Comparison of ENCODE assay signal across 11 cellular contexts in the genomic region with DNA sequence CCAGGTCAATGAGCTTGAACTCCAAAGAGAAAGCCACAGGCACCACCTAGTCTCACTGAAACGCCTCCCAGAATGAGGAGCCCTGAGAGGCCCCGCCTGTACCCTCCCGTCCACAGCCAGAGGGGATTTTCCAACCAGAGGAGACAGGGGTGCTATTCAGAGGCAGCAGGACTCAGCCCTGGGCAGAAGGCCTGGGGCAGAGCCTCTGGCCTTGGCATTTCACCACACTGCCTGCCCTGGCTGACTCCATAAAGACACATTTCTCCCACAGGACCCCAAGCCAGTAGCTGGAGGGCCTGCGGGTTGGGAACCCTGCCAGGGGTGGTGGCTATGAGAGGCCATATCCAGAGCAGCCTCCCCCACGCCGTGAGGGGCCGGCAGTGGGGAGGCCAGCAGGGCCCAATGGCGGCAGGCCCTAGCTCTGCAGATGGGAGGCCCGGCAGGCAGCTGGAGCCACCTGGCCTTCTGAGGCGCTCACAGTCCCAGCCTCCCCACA.
DNase-seq lines count a peak whose midpoint lies in the region; ATAC-seq and TF ChIP-seq lines count a peak whose summit lies in the region.
"Had no signal": no experiment of that assay in that cellular context is flagged by ENCODE, and none has a peak within 500 bp of the region (broad histone marks: within the 10 kb centered on the region; RNA-seq: fewer than 3 reads in every experiment).

No MANE protein-coding gene starts in this region.

- H3K9me3 Mint-ChIP-seq in GM23338 = peaks cover 13% of the 10 kb centered on the region

- intact Hi-C loops in adrenal gland (cut with DNase I) = loop anchor here in 1 of 2 donors (5.0 kb wide), 1 partner anchor 159 kb away; a partner anchor contains a TSS
- intact Hi-C loops in left cardiac atrium (cut with DNase I) = no loop called here

- no peaks in the 10 kb centered on the region for H3K27me3 ChIP-seq in GM23338 (ENCODE audit: insufficient read depth)
- H3K27me3 ChIP-seq in adrenal gland = no peaks in the 10 kb centered on the region

- no peaks in the 10 kb centered on the region; the same call in 2 of the 3 replicates for H3K4me1 Mint-ChIP-seq in GM23338

- H3K27ac ChIP-seq in GM23338 (ENCODE audit: low read depth) = no peak overlapping the region
- peak overlapping the region in 4 of 5 donors; percentile 59 to 84 (median 71) for H3K27ac ChIP-seq in adrenal gland

- no peak overlapping the region for H3K4me2 ChIP-seq in GM23338

- no peak overlapping the region for H3K4me3 Mint-ChIP-seq in GM23338

- H3K36me3 Mint-ChIP-seq in GM23338 (ENCODE audit: low read depth) = peaks cover 16% of the 10 kb centered on the region

- TF ChIP-seq POLR2A in adrenal gland (IDR thresholded peaks at IDR 0.05) = no peak

- no peaks in the 10 kb centered on the region for H3K9me2 ChIP-seq in GM23338 (ENCODE audit: insufficient read depth)

- ATAC-seq in GM23338 (peak; percentile 62), left cardiac atrium (peak; percentile 56 to 65), GM21619 (IDR thresholded peaks at IDR 0.05; ENCODE audit: unreplicated experiment) (no peak)

- 33 to 51% (median 45%) methylated on average over 3 to 10 of the region's 10 CpGs for WGBS in adrenal gland, 4 donors

- H3K36me3 ChIP-seq in GM23338 (ENCODE audit: insufficient read depth) = no peaks in the 10 kb centered on the region
- no peaks in the 10 kb centered on the region for H3K36me3 ChIP-seq in adrenal gland (replicated peaks in 1 of 2)

- H4K20me1 ChIP-seq in GM23338 (replicated peaks; ENCODE audit: insufficient read depth) = no peaks in the 10 kb centered on the region

- no peak overlapping the region for H2AFZ ChIP-seq in GM23338

- no peaks in the 10 kb centered on the region for H3K79me2 ChIP-seq in GM23338 (replicated peaks; ENCODE audit: insufficient read depth)

- H3K4me1 ChIP-seq in GM23338 (ENCODE audit: insufficient read depth) = no peaks in the 10 kb centered on the region
- H3K4me1 ChIP-seq in adrenal gland (replicated peaks in 1 of 2) = peaks cover 15 to 18% of the 10 kb centered on the region in 2 donors

- H3K27me3 Mint-ChIP-seq in GM23338 (ENCODE audit: insufficient read depth, low read depth, poor library complexity) = peaks cover 11% of the 10 kb centered on the region
- H3K27me3 Mint-ChIP-seq: progenitor cell of endocrine pancreas had no signal

- no peaks in the 10 kb centered on the region for H3F3A ChIP-seq in GM23338 (replicated peaks; ENCODE audit: low read depth)

- H3K27ac Mint-ChIP-seq in GM23338 = no peak overlapping the region

- TF ChIP-seq CTCF in GM23338 (conservative IDR thresholded peaks at IDR 0.05; ENCODE audit: low read depth in 2 of 2) (no peak), adrenal gland (IDR thresholded peaks at IDR 0.05) (no peak)

- no peaks in the 10 kb centered on the region for H3K9me3 ChIP-seq in adrenal gland (replicated peaks in 1 of 3)

- H3K4me3 ChIP-seq in GM23338 = no peak overlapping the region
- no peak overlapping the region for H3K4me3 ChIP-seq in adrenal gland

- DNase-seq in GM23338 (ENCODE audit: low spot score) (no peak), adrenal gland (peak in 6 of 7 donors; percentile 66 to 80 (median 70)), left cardiac atrium (no peak), retina (peak; percentile 32), NCI-H2171 treated with DMSO at 0.1 percent for 48 hours (lab: John Stamatoyannopoulos, UW) (no peak), COR-L47 (lab: John Stamatoyannopoulos, UW) (no peak)
- DNase-seq in activated naive CD4-positive, alpha-beta T cell (lab: John Stamatoyannopoulos, UW) = no peak
- DNase-seq: NCI-H774, T-helper 1 cell had no signal

TF ChIP-seq in GM23338, 12 proteins besides CTCF, POLR2A, EP300 and RAD21:
- TF ChIP-seq, protein P1, sequence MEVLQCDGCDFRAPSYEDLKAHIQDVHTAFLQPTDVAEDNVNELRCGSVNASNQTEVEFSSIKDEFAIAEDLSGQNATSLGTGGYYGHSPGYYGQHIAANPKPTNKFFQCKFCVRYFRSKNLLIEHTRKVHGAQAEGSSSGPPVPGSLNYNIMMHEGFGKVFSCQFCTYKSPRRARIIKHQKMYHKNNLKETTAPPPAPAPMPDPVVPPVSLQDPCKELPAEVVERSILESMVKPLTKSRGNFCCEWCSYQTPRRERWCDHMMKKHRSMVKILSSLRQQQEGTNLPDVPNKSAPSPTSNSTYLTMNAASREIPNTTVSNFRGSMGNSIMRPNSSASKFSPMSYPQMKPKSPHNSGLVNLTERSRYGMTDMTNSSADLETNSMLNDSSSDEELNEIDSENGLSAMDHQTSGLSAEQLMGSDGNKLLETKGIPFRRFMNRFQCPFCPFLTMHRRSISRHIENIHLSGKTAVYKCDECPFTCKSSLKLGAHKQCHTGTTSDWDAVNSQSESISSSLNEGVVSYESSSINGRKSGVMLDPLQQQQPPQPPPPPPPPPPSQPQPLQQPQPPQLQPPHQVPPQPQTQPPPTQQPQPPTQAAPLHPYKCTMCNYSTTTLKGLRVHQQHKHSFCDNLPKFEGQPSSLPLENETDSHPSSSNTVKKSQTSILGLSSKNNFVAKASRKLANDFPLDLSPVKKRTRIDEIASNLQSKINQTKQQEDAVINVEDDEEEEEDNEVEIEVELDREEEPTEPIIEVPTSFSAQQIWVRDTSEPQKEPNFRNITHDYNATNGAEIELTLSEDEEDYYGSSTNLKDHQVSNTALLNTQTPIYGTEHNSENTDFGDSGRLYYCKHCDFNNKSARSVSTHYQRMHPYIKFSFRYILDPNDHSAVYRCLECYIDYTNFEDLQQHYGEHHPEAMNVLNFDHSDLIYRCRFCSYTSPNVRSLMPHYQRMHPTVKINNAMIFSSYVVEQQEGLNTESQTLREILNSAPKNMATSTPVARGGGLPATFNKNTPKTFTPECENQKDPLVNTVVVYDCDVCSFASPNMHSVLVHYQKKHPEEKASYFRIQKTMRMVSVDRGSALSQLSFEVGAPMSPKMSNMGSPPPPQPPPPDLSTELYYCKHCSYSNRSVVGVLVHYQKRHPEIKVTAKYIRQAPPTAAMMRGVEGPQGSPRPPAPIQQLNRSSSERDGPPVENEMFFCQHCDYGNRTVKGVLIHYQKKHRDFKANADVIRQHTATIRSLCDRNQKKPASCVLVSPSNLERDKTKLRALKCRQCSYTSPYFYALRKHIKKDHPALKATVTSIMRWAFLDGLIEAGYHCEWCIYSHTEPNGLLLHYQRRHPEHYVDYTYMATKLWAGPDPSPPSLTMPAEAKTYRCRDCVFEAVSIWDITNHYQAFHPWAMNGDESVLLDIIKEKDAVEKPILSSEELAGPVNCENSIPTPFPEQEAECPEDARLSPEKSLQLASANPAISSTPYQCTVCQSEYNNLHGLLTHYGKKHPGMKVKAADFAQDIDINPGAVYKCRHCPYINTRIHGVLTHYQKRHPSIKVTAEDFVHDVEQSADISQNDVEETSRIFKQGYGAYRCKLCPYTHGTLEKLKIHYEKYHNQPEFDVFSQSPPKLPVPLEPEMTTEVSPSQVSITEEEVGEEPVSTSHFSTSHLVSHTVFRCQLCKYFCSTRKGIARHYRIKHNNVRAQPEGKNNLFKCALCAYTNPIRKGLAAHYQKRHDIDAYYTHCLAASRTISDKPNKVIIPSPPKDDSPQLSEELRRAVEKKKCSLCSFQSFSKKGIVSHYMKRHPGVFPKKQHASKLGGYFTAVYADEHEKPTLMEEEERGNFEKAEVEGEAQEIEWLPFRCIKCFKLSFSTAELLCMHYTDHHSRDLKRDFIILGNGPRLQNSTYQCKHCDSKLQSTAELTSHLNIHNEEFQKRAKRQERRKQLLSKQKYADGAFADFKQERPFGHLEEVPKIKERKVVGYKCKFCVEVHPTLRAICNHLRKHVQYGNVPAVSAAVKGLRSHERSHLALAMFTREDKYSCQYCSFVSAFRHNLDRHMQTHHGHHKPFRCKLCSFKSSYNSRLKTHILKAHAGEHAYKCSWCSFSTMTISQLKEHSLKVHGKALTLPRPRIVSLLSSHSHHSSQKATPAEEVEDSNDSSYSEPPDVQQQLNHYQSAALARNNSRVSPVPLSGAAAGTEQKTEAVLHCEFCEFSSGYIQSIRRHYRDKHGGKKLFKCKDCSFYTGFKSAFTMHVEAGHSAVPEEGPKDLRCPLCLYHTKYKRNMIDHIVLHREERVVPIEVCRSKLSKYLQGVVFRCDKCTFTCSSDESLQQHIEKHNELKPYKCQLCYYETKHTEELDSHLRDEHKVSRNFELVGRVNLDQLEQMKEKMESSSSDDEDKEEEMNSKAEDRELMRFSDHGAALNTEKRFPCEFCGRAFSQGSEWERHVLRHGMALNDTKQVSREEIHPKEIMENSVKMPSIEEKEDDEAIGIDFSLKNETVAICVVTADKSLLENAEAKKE (CRISPR knock-in tag; IDR thresholded peaks at IDR 0.05) = no peak
- TF ChIP-seq EZH2phosphoT487 (IDR thresholded peaks at IDR 0.05; ENCODE audit: unreplicated experiment) (no peak), JUNB (IDR thresholded peaks at IDR 0.05; ENCODE audit: unreplicated experiment) (no peak), ZNF114 (CRISPR knock-in tag; IDR thresholded peaks at IDR 0.05) (no peak), ZNF331 (CRISPR knock-in tag; IDR thresholded peaks at IDR 0.05; ENCODE audit: low read depth) (no peak), POLR2AphosphoS5 (IDR thresholded peaks at IDR 0.05; ENCODE audit: low read depth) (no peak), CREB1 (CRISPR knock-in tag; IDR thresholded peaks at IDR 0.05; ENCODE audit: low read depth) (no peak)

Comparison
In these comparisons a context has a peak if more than half of its experiments do, and no peak if none do; other contexts are left out.
1. DNase-seq: peak in adrenal gland (6 of 7) and retina (single experiment); none in GM23338 (single experiment), left cardiac atrium (single experiment), activated naive CD4-positive, alpha-beta T cell (0 of 4), NCI-H2171 treated with DMSO at 0.1 percent for 48 hours (single experiment) and COR-L47 (single experiment).